Comparison of ENCODE assay signal across 20 cellular contexts in genomic region chr16:49085689-49086088, GRCh38.
"Had no signal": no experiment of that assay in that cellular context is flagged by ENCODE, and none has a peak within 500 bp of the region (broad histone marks: within the 10 kb centered on the region; RNA-seq: fewer than 3 reads in every experiment).

No MANE protein-coding gene starts in this region.

- H3K4me3 ChIP-seq: cardiac muscle cell, heart right ventricle, tibial nerve, uterus had no signal

- H3K36me3 ChIP-seq: cardiac muscle cell, heart right ventricle, tibial nerve, uterus had no signal

- ATAC-seq: heart right ventricle, left ventricle myocardium superior, T-cell had no signal

- H3K4me1 ChIP-seq: heart right ventricle, tibial nerve, uterus had no signal

- H3K27ac ChIP-seq: cardiac muscle cell, heart right ventricle, tibial nerve, uterus had no signal

- H3K27me3 ChIP-seq: heart right ventricle, tibial nerve, uterus had no signal

- H3K9me3 ChIP-seq: uterus had no signal

- DNase-seq: activated CD4-positive, alpha-beta memory T cell treated with anti-CD3 and anti-CD28 coated beads, Interleukin-2, amount 10 ng/mL, durations not matched to agents 7 days and 5 days; activated CD4-positive, alpha-beta T cell treated with anti-CD3 and anti-CD28 coated beads for 48 hours; activated CD4-positive, CD25-positive, alpha-beta regulatory T cell; activated naive CD4-positive, alpha-beta T cell treated with Interleukin-2 at 50 U/mL for 16 hours; activated T-cell treated with anti-CD3 and anti-CD28 coated beads, Interleukin-2, amount 50 U/mL, for 24 hours; anterior cingulate cortex; dermis blood vessel endothelial cell; effector memory CD4-positive, alpha-beta T cell; heart right ventricle; immature natural killer cell; kidney glomerular epithelial cell; left ventricle myocardium superior; retina; stimulated activated CD4-positive, alpha-beta T cell treated with anti-CD3 and anti-CD28 coated beads, Interleukin-1b, Interleukin-23, amount 100 ng/mL, for 48 hours; stimulated activated naive CD4-positive, alpha-beta T cell treated with Interleukin-2 at 50 U/mL for 16 hours; T-cell; T-helper 9 cell had no signal
